ENCODE assay signal across 8 cellular contexts in genomic region chr17:45585794-45586650, GRCh38.
A peak's percentile ranks its signal among the peaks of the same experiment; 100 is the strongest.
DNase-seq lines count a peak whose midpoint lies in the region; ATAC-seq, FAIRE-seq and TF ChIP-seq lines count a peak whose summit lies in the region.
"Not testable (repeated sequence)": the region's sequence is repeated elsewhere in the genome, so short reads cannot be mapped to it uniquely, and the experiment has no call there.

No MANE protein-coding gene starts in this region.

- peaks cover 32% of the 10 kb centered on the region for H3K79me2 ChIP-seq in HepG2 (ENCODE audit: insufficient read depth, low read length)

- H3K9ac ChIP-seq in HUES6 (ENCODE audit: low read length); rectal smooth muscle tissue (ENCODE audit: low read length): not testable (repeated sequence)
- peak overlapping the region; percentile 80 for H3K9ac ChIP-seq in HepG2 (ENCODE audit: insufficient read depth, low read depth, low read length)

- not testable (repeated sequence) for FAIRE-seq in HepG2 (lab: Jason Lieb, UNC)

- H4K20me1 ChIP-seq in HepG2 (ENCODE audit: insufficient read depth, low read length) = not testable (repeated sequence)

- H3K36me3 ChIP-seq in HUES6 (ENCODE audit: control insufficient read depth, insufficient read depth, low read length); adrenal gland (replicated peaks in 1 of 2); HepG2 (replicated peaks in 1 of 2; ENCODE audit: control insufficient read depth in 1 of 2, insufficient read depth in 2 of 2, low read length in 2 of 2); rectal smooth muscle tissue (ENCODE audit: control insufficient read depth, insufficient read depth, low read length); aorta (ENCODE audit: control insufficient read depth in 1 of 2, insufficient read depth in 2 of 2, low read length in 1 of 2): not testable (repeated sequence)

- CTCF ChIA-PET in HepG2 (lab: Yijun Ruan, JAX; ENCODE audit: low intra/inter-chr PET ratio, low total read pairs) = not testable (repeated sequence)

- intact Hi-C loops in adrenal gland (cut with DNase I) = loop anchor here in 1 of 2 donors (5.0 kb wide), 1 partner anchor 154 kb away; the partner anchor contains the start of gene ARHGAP27
- intact Hi-C loops in HepG2 (cut with micrococcal nuclease; ENCODE audit: unreplicated experiment); aorta (cut with DNase I): not testable (repeated sequence)

- not testable (repeated sequence) for BruUV-seq in HepG2 (replicated peaks; lab: Mats Ljungman, UMichigan)

- in situ Hi-C loops in HepG2 (cut with HindIII; ENCODE audit: extremely low pct_ligation_motif_present, low pct_unique_long_range_greater_than_20kb) = loop anchor here (25.0 kb wide), 1 partner anchor 676 kb away; no protein-coding TSS in a partner anchor

- TF ChIP-seq EP300 in HepG2 (IDR thresholded peaks at IDR 0.05; ENCODE audit: low read depth in 2 of 2, low read length in 2 of 2); HepG2 (CRISPR knock-in tag; IDR thresholded peaks at IDR 0.05; ENCODE audit: borderline replicate concordance): not testable (repeated sequence)

- peak overlapping the region; percentile 52 for H2AFZ ChIP-seq in HepG2 (ENCODE audit: low read length)

- peak overlapping the region; percentile 95 for H3K4me2 ChIP-seq in HepG2 (ENCODE audit: low read depth, low read length)

- ATAC-seq in HepG2 (peak; percentile 87), aorta (ENCODE audit: low FRiP score) (peak; percentile 52)

- H3K4me1 ChIP-seq in HUES6 (ENCODE audit: control insufficient read depth, insufficient read depth, low read length); adrenal gland (replicated peaks in 1 of 2); rectal smooth muscle tissue (ENCODE audit: control insufficient read depth, insufficient read depth, low read length); aorta (ENCODE audit: control insufficient read depth in 1 of 2, insufficient read depth in 2 of 2, low read length in 2 of 2): not testable (repeated sequence)
- H3K4me1 ChIP-seq in HepG2 (ENCODE audit: insufficient read depth, low read length) = peaks cover 36% of the 10 kb centered on the region

- 2 to 5% (median 4%) methylated on average over 9 to 48 of the region's 62 CpGs for WGBS in adrenal gland, 4 donors
- WGBS in HepG2 (ENCODE audit: low lambda C conversion rate) = 7% methylated on average over 38 of the region's 62 CpGs
- 1% methylated on average over 44 to 52 of the region's 62 CpGs for WGBS in aorta, 2 donors

- peak overlapping the region; percentile 88 for H3K4me3 ChIP-seq in GM08714 (ENCODE audit: low read length)
- peak overlapping the region; percentile 82 for H3K4me3 ChIP-seq in HUES6 (ENCODE audit: low read depth, low read length)
- peak overlapping the region in 3 of 4 donors; percentile 32 to 91 (median 56) for H3K4me3 ChIP-seq in adrenal gland
- peak overlapping the region; percentile 64 for H3K4me3 ChIP-seq in fibroblast of mammary gland (ENCODE audit: control insufficient read depth, low read depth, low read length)
- H3K4me3 ChIP-seq in HepG2 (replicated peaks in 1 of 3; ENCODE audit: insufficient read depth in 1 of 3, low read depth in 2 of 3, low read length in 3 of 3) = peak overlapping the region; percentile 69 to 82 (median 70)
- peak overlapping the region; percentile 68 for H3K4me3 ChIP-seq in rectal smooth muscle tissue (ENCODE audit: low read length)
- peak overlapping the region; percentile 46 to 78 for H3K4me3 ChIP-seq in aorta (ENCODE audit: low read length in 2 of 2)

- H3K9me3 ChIP-seq in HUES6 (ENCODE audit: control insufficient read depth, insufficient read depth, low read depth, low read length); adrenal gland (replicated peaks in 1 of 3); HepG2 (ENCODE audit: low read length); aorta (ENCODE audit: control insufficient read depth, low read length): not testable (repeated sequence)

- TF ChIP-seq CTCF in adrenal gland (IDR thresholded peaks at IDR 0.05) (peak in 3 of 6 experiments; percentile 21 to 34 (median 33)), HepG2 (CRISPR knock-in tag; IDR thresholded peaks at IDR 0.05) (peak; percentile 64)
- TF ChIP-seq CTCF in fibroblast of mammary gland (conservative IDR thresholded peaks at IDR 0.05; ENCODE audit: control insufficient read depth, insufficient read depth, low read depth, low read length) = not testable (repeated sequence)

- not testable (repeated sequence) for H3K27ac ChIP-seq in HUES6 (ENCODE audit: low read depth, low read length); rectal smooth muscle tissue (ENCODE audit: low read depth, low read length); aorta (ENCODE audit: low read depth in 1 of 2, low read length in 2 of 2)
- H3K27ac ChIP-seq in adrenal gland = peak overlapping the region in 3 of 5 donors; percentile 71 to 83 (median 79)
- peak overlapping the region; percentile 30 for H3K27ac ChIP-seq in HepG2 (ENCODE audit: extremely low read length, insufficient read depth, low read length)

- not testable (repeated sequence) for H3K27me3 ChIP-seq in HUES6 (ENCODE audit: control insufficient read depth, insufficient read depth, low read length); adrenal gland; HepG2 (ENCODE audit: control insufficient read depth in 1 of 2, insufficient read depth in 2 of 2, low read length in 2 of 2); rectal smooth muscle tissue (ENCODE audit: control insufficient read depth, insufficient read depth, low read length); aorta (ENCODE audit: control insufficient read depth in 1 of 2, insufficient read depth in 2 of 2, low read length in 1 of 2)

- TF ChIP-seq RAD21 in HepG2 (CRISPR knock-in tag; IDR thresholded peaks at IDR 0.05) = not testable (repeated sequence)

- DNase-seq in T-helper 2 cell (peak in 3 of 5 experiments; percentile 14 to 61 (median 25)), adrenal gland (peak; percentile 33 to 60 (median 40)), fibroblast of mammary gland (ENCODE audit: low read depth) (peak; percentile 17), HepG2 (ENCODE audit: low spot score) (peak; percentile 46)
- DNase-seq in aorta = not testable (repeated sequence)

- not testable (repeated sequence) for TF ChIP-seq POLR2A in adrenal gland (IDR thresholded peaks at IDR 0.05); HepG2 (IDR thresholded peaks at IDR 0.05; ENCODE audit: insufficient read depth in 1 of 2, low read depth in 2 of 2, low read length in 2 of 2)

- POLR2A ChIA-PET in HepG2 (lab: Yijun Ruan, JAX) = interaction anchor here (0.6 to 1.0 kb wide), 2 partner anchors 161 to 681 kb away, joined by 4 to 5 read pairs; no protein-coding TSS in a partner anchor

TF ChIP-seq in HepG2, 621 proteins besides CTCF, POLR2A, EP300 and RAD21 (continues in another document):
- not testable (repeated sequence) for TF ChIP-seq NR2F6 (IDR thresholded peaks at IDR 0.05)
- TF ChIP-seq NR2F6 (CRISPR knock-in tag; IDR thresholded peaks at IDR 0.05) = peak; percentile 30; the same call in 1 of the 2 replicates
- TF ChIP-seq ZNF761 (CRISPR knock-in tag; conservative IDR thresholded peaks at IDR 0.05) = 0 out of 2 replicates have a peak, but pooled peaks have one; percentile 46
- peak; percentile 47; the same call in 1 of the 2 replicates for TF ChIP-seq BATF2 (CRISPR knock-in tag; IDR thresholded peaks at IDR 0.05)
- TF ChIP-seq ZNF704 (CRISPR knock-in tag; IDR thresholded peaks at IDR 0.05; ENCODE audit: borderline replicate concordance) = peak; percentile 36; the same call in 1 of the 2 replicates
- TF ChIP-seq ZNF121 (CRISPR knock-in tag; IDR thresholded peaks at IDR 0.05) = peak; percentile 55; the same call in 1 of the 2 replicates
- TF ChIP-seq HINFP (CRISPR knock-in tag; IDR thresholded peaks at IDR 0.05; ENCODE audit: low read depth) = peak; percentile 54; the same call in 1 of the 2 replicates
